ENCODE assay signal across 16 cellular contexts in genomic region chr14:55571125-55571889, GRCh38.
A peak's percentile ranks its signal among the peaks of the same experiment; 100 is the strongest.
DNase-seq lines count a peak whose midpoint lies in the region; ATAC-seq and TF ChIP-seq lines count a peak whose summit lies in the region.
"Had no signal": no experiment of that assay in that cellular context is flagged by ENCODE, and none has a peak within 500 bp of the region (broad histone marks: within the 10 kb centered on the region; RNA-seq: fewer than 3 reads in every experiment).

No MANE protein-coding gene starts in this region.

- TF ChIP-seq CTCF in GM20000 (IDR thresholded peaks at IDR 0.05; ENCODE audit: extremely low read depth, missing control alignments) = no peak

- peak; percentile 68 for ATAC-seq in GM18498 (IDR thresholded peaks at IDR 0.05; ENCODE audit: unreplicated experiment)
- ATAC-seq in HG02763 (IDR thresholded peaks at IDR 0.05; ENCODE audit: unreplicated experiment) = peak; percentile 55
- ATAC-seq in HG03571 (IDR thresholded peaks at IDR 0.05; ENCODE audit: unreplicated experiment) = peak; percentile 64
- no peak for ATAC-seq in stimulated activated naive CD8-positive, alpha-beta T cell treated with anti-CD3 and anti-CD28 coated beads, Interleukin-15, Interleukin-2, amounts not matched to agents 100 U/mL and 50 U/mL, for 24 hours
- ATAC-seq: lower lobe of right lung had no signal

- peak; percentile 20 for DNase-seq in GM20000 (ENCODE audit: low spot score)
- DNase-seq in NOMO-1 (lab: John Stamatoyannopoulos, UW; ENCODE audit: unreplicated experiment in 2 of 2) = no peak
- DNase-seq in hippocampal formation (lab: John Stamatoyannopoulos, UW) = no peak
- DNase-seq in stimulated activated naive CD8-positive, alpha-beta T cell treated with anti-CD3 and anti-CD28 coated beads, Interleukin-15, Interleukin-2, amounts not matched to agents 100 U/mL and 50 U/mL, for 24 hours = no peak
- no peak for DNase-seq in activated effector memory CD4-positive, alpha-beta T cell treated with Interleukin-2 at 50 U/mL for 16 hours
- DNase-seq: activated CD8-positive, alpha-beta memory T cell treated with anti-CD3 and anti-CD28 coated beads for 24 hours; activated gamma-delta T cell; dorsolateral prefrontal cortex; lower lobe of right lung; MG63; nephron progenitor cell; NK-92 treated with Interleukin-12 subunit alpha and Interleukin-12 subunit beta, amount 100 ng/mL, for 24 hours; stimulated activated CD4-positive, alpha-beta T cell treated with anti-CD3 and anti-CD28 coated beads, Interleukin-4, amount 100 ng/mL, for 1 hour had no signal
